26 cellular contexts compared by ENCODE assay signal in genomic region chr4:162931257-162931648, GRCh38.
"Had no signal": no experiment of that assay in that cellular context is flagged by ENCODE, and none has a peak within 500 bp of the region (broad histone marks: within the 10 kb centered on the region; RNA-seq: fewer than 3 reads in every experiment).

No MANE protein-coding gene starts in this region.

- H3K4me1 ChIP-seq: left ventricle myocardium inferior, right atrium auricular region, right lobe of liver, stomach, testis, thyroid gland, transverse colon, upper lobe of left lung, vagina had no signal

- H3K27me3 ChIP-seq: ovary, right atrium auricular region, right lobe of liver, stomach, testis, thyroid gland, transverse colon, upper lobe of left lung, vagina had no signal

- H3K27ac Mint-ChIP-seq: immature natural killer cell; naive thymus-derived CD4-positive, alpha-beta T cell; natural killer cell treated with Interleukin-12 subunit alpha and Interleukin-12 subunit beta and Interleukin-15 and Interleukin-18, amount 100 ng/mL, for 72 hours; progenitor cell of endocrine pancreas; stimulated activated naive B cell treated with anti-CD40 and anti-IgM and Interleukin-4, amounts not matched to agents 10 μg/mL and 1 μg/mL and 100 μg/mL, for 72 hours had no signal

- H3K9me3 ChIP-seq: left ventricle myocardium inferior, mucosa of descending colon, ovary, right atrium auricular region, right lobe of liver, stomach, testis, thyroid gland, transverse colon, upper lobe of left lung, vagina had no signal

- H3K4me1 Mint-ChIP-seq: immature natural killer cell; naive thymus-derived CD4-positive, alpha-beta T cell; stimulated activated naive B cell treated with anti-CD40 and anti-IgM and Interleukin-4, amounts not matched to agents 10 μg/mL and 1 μg/mL and 100 μg/mL, for 72 hours had no signal

- ATAC-seq: left colon; mucosa of descending colon; naive thymus-derived CD4-positive, alpha-beta T cell; natural killer cell treated with Interleukin-12 subunit alpha and Interleukin-12 subunit beta and Interleukin-15 and Interleukin-18, amount 100 ng/mL, for 72 hours; right lobe of liver; stimulated activated naive B cell treated with anti-CD40 and anti-IgM and Interleukin-4, amounts not matched to agents 10 μg/mL and 1 μg/mL and 100 μg/mL, for 72 hours; stimulated activated naive CD8-positive, alpha-beta T cell treated with anti-CD3 and anti-CD28 coated beads, Interleukin-15, Interleukin-2, amounts not matched to agents 100 U/mL and 50 U/mL, for 24 hours had no signal

- H3K27ac ChIP-seq: left ventricle myocardium inferior, ovary, right atrium auricular region, right lobe of liver, stomach, testis, thyroid gland, transverse colon, upper lobe of left lung, vagina had no signal

- H3K36me3 Mint-ChIP-seq: immature natural killer cell; naive thymus-derived CD4-positive, alpha-beta T cell; natural killer cell treated with Interleukin-12 subunit alpha and Interleukin-12 subunit beta and Interleukin-15 and Interleukin-18, amount 100 ng/mL, for 72 hours; stimulated activated naive B cell treated with anti-CD40 and anti-IgM and Interleukin-4, amounts not matched to agents 10 μg/mL and 1 μg/mL and 100 μg/mL, for 72 hours had no signal

- H3K27me3 Mint-ChIP-seq: naive thymus-derived CD4-positive, alpha-beta T cell; natural killer cell treated with Interleukin-12 subunit alpha and Interleukin-12 subunit beta and Interleukin-15 and Interleukin-18, amount 100 ng/mL, for 72 hours; progenitor cell of endocrine pancreas; stimulated activated naive B cell treated with anti-CD40 and anti-IgM and Interleukin-4, amounts not matched to agents 10 μg/mL and 1 μg/mL and 100 μg/mL, for 72 hours had no signal

- H3K4me3 Mint-ChIP-seq: immature natural killer cell; naive thymus-derived CD4-positive, alpha-beta T cell; natural killer cell treated with Interleukin-12 subunit alpha and Interleukin-12 subunit beta and Interleukin-15 and Interleukin-18, amount 100 ng/mL, for 72 hours; stimulated activated naive B cell treated with anti-CD40 and anti-IgM and Interleukin-4, amounts not matched to agents 10 μg/mL and 1 μg/mL and 100 μg/mL, for 72 hours had no signal

- DNase-seq: hypothalamus; immature natural killer cell; kidney; left colon; left ventricle myocardium inferior; mesendoderm; midbrain; mucosa of descending colon; naive thymus-derived CD4-positive, alpha-beta T cell; ovary; right lobe of liver; stimulated activated CD4-positive, alpha-beta T cell treated with anti-CD3 and anti-CD28 coated beads, Interleukin-12 subunit alpha, Interleukin-12 subunit beta, amount 100 ng/mL, for 4 hours; stimulated activated CD4-positive, alpha-beta T cell treated with anti-CD3 and anti-CD28 coated beads, Interleukin-15, amount 100 ng/mL, for 24 hours; stimulated activated CD4-positive, alpha-beta T cell treated with anti-CD3 and anti-CD28 coated beads, Interleukin-2, amount 100 ng/mL, for 24 hours; stimulated activated CD4-positive, alpha-beta T cell treated with anti-CD3 and anti-CD28 coated beads, Interleukin-4, amount 100 ng/mL, for 1 hour; stimulated activated naive B cell treated with anti-CD40 and anti-IgM and Interleukin-4, amounts not matched to agents 10 μg/mL and 1 μg/mL and 100 μg/mL, for 72 hours; stimulated activated naive CD8-positive, alpha-beta T cell treated with anti-CD3 and anti-CD28 coated beads, Interleukin-15, Interleukin-2, amounts not matched to agents 100 U/mL and 50 U/mL, for 24 hours; stomach; testis; thyroid gland; transverse colon; upper lobe of left lung had no signal
